Comparison of ENCODE assay signal across 19 cellular contexts in genomic region chr12:3106564-3106963, GRCh38. TPM values are rescaled to one million over a fixed set of nuclear protein-coding genes. Genes with fewer than 3 reads are reported as not detected.
DNase-seq lines count a peak whose midpoint lies in the region; TF ChIP-seq lines count a peak whose summit lies in the region.
"Had no signal": no experiment of that assay in that cellular context is flagged by ENCODE, and none has a peak within 500 bp of the region (broad histone marks: within the 10 kb centered on the region; RNA-seq: fewer than 3 reads in every experiment).

No MANE protein-coding gene starts in this region.

- TF ChIP-seq RAD21 in liver (IDR thresholded peaks at IDR 0.05), result no peak

- H3K9me3 ChIP-seq in SK-N-MC (ENCODE audit: low read depth, low read length) (no peaks in the 10 kb centered on the region), liver (ENCODE audit: control insufficient read depth in 4 of 4, low read length in 3 of 4) (no peaks in the 10 kb centered on the region), uterus (no peaks in the 10 kb centered on the region)
- H3K9me3 ChIP-seq: ovary had no signal

- no peak for TF ChIP-seq CTCF in liver (IDR thresholded peaks at IDR 0.05; ENCODE audit: low read depth, low read length, missing input control)
- TF ChIP-seq CTCF in uterus (IDR thresholded peaks at IDR 0.05), result no peak

- intact Hi-C loops in uterus (cut with DNase I; ENCODE audit: low total_unique reads), result no loop called here

- H3K4me3 ChIP-seq in SK-N-MC (peak overlapping the region; percentile 30; the same call in 1 of the 2 replicates), liver (ENCODE audit: low read depth in 1 of 3, low read length in 3 of 3) (no peak overlapping the region), uterus (no peak overlapping the region)

- DNase-seq in NCI-H82 (lab: John Stamatoyannopoulos, UW), result peak; percentile 86
- DNase-seq in NCI-H82 treated with DMSO at 0.1 percent for 48 hours (lab: John Stamatoyannopoulos, UW; ENCODE audit: unreplicated experiment), result no peak
- no peak for DNase-seq in SK-N-MC (ENCODE audit: low read depth, low spot score)
- no peak for DNase-seq in uterus
- no peak for DNase-seq in stimulated activated naive CD4-positive, alpha-beta T cell treated with Interleukin-2 at 50 U/mL for 16 hours (lab: John Stamatoyannopoulos, UW)
- DNase-seq in hepatic stellate cell (ENCODE audit: low spot score), result no peak
- DNase-seq in 8988T, result no peak
- DNase-seq: activated CD4-positive, alpha-beta T cell treated with anti-CD3 and anti-CD28 coated beads, Interleukin-2, amount 10 ng/mL, durations not matched to agents 24 days and 14 days; activated CD8-positive, alpha-beta memory T cell treated with anti-CD3 and anti-CD28 coated beads, Interleukin-2, amount 50 U/mL, for 48 hours; activated effector memory CD4-positive, alpha-beta T cell treated with Interleukin-2 at 50 U/mL for 16 hours; activated naive CD8-positive, alpha-beta T cell treated with anti-CD3 and anti-CD28 coated beads, Interleukin-2, amount 50 U/mL, for 24 hours; DMS53; H7; hippocampal formation; NCI-H146; RPMI8226; stimulated activated CD4-positive, alpha-beta T cell treated with anti-CD3 and anti-CD28 coated beads, Interleukin-1b, Interleukin-23, amount 100 ng/mL, for 48 hours had no signal

- H3K27ac ChIP-seq in SK-N-MC (no peak overlapping the region), liver (ENCODE audit: low read depth in 1 of 2, low read length in 2 of 2) (peak overlapping the region; percentile 4 to 21), uterus (peak overlapping the region; percentile 78 to 81)

- no peaks in the 10 kb centered on the region for H3K36me3 ChIP-seq in SK-N-MC (ENCODE audit: insufficient read depth, low read length)
- H3K36me3 ChIP-seq in liver (ENCODE audit: control insufficient read depth in 4 of 4, insufficient read depth in 3 of 4, low read depth in 1 of 4, low read length in 3 of 4), result peaks cover 0 to 2% (median 0%) of the 10 kb centered on the region in 4 donors
- no peaks in the 10 kb centered on the region for H3K36me3 ChIP-seq in uterus
- H3K36me3 ChIP-seq: ovary had no signal

- 78% methylated on average over 7 of the region's 7 CpGs for WGBS in liver

- no peak for TF ChIP-seq POLR2A in uterus (IDR thresholded peaks at IDR 0.05)

- H3K4me1 ChIP-seq in liver (ENCODE audit: control insufficient read depth in 4 of 4, insufficient read depth in 4 of 4, low read length in 3 of 4) (peaks cover 30 to 76% (median 69%) of the 10 kb centered on the region in 4 donors), uterus (peaks cover 15 to 38% of the 10 kb centered on the region in 2 donors)

- H3K27me3 ChIP-seq in liver (ENCODE audit: control insufficient read depth in 4 of 4, insufficient read depth in 4 of 4, low read length in 3 of 4), result no peaks in the 10 kb centered on the region
- no peaks in the 10 kb centered on the region for H3K27me3 ChIP-seq in uterus
- H3K27me3 ChIP-seq: ovary had no signal

- no peak overlapping the region for H3K9ac ChIP-seq in SK-N-MC (ENCODE audit: insufficient read length)
- H3K9ac ChIP-seq in liver (ENCODE audit: low read depth in 1 of 2, low read length in 2 of 2), result no peak overlapping the region

TF ChIP-seq in liver, 16 proteins besides CTCF, POLR2A, EP300 and RAD21:
- TF ChIP-seq HNF4G (IDR thresholded peaks at IDR 0.05) (no peak), MAX (IDR thresholded peaks at IDR 0.05) (no peak), ZBTB33 (IDR thresholded peaks at IDR 0.05) (no peak), SP1 (IDR thresholded peaks at IDR 0.05) (no peak), RXRA (IDR thresholded peaks at IDR 0.05) (no peak), GABPA (IDR thresholded peaks at IDR 0.05 in 1 of 2, conservative IDR thresholded peaks at IDR 0.05 in 1 of 2) (no peak), HNF4A (conservative IDR thresholded peaks at IDR 0.05) (no peak), NR2F2 (IDR thresholded peaks at IDR 0.05) (no peak), EGR1 (IDR thresholded peaks at IDR 0.05; ENCODE audit: low read depth in 2 of 2) (no peak), REST (IDR thresholded peaks at IDR 0.05) (no peak)
TF ChIP-seq in liver: peak in this region for 0.

RNA-seq across cellular contexts. Expression of gene TSPAN9, which starts 29.4 kb away (rescaled TPM):
- 10 to 100 TPM; 29.0 to 62.9 TPM for total RNA-seq in liver
- polyA plus RNA-seq in liver, result 10 to 100 TPM; 17.4 to 39.3 TPM
- total RNA-seq in uterus, result 100 to 1,000 TPM in 1 of 4 donors, 10 to 100 TPM in 3; 47.9 to 106 (median 65.1) TPM
